In the genomic region with DNA sequence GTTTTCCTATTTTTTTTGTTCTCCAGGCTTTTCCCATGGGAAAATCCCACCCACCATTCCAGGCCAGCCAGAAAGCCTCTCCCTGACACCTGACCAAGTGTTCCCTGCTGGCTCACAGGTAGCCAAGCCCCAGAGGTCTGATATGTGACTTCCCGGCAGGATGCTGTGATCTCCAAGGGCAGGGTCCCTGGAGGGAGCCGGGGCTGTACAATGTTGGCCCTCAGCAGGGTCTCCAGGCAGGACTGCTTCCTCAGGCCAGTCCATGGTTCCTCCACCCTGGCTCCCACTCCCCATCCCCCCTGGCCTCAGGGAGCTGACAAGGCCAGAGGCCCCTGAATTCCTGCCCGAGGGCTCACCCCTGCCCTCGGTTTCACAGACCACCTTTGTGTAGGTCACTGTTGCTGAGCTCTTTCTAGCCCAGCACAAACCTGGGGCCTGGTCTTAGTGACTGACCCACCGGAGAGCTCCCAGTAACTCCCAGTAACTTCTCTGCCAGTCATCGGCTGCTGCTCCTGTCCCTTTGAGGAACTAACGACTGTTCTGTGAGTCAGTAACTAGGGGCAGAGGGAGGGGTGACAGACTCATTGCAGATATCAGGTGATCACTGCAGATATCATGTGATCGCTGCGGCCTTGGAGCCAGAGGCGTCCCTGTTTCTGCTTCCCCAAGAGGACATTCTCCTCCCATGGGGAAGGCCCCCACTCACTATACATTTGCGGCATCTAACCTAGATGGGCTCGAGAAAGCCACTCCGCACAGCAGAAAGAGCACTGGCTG, we compare ENCODE assay signal across 1 cellular context.
TF ChIP-seq lines count a peak whose summit lies in the region.

No MANE protein-coding gene starts in this region.

TF ChIP-seq in HepG2, 621 proteins besides CTCF, POLR2A, EP300 and RAD21 (continued from another document and continues in another):
- TF ChIP-seq, protein P1, sequence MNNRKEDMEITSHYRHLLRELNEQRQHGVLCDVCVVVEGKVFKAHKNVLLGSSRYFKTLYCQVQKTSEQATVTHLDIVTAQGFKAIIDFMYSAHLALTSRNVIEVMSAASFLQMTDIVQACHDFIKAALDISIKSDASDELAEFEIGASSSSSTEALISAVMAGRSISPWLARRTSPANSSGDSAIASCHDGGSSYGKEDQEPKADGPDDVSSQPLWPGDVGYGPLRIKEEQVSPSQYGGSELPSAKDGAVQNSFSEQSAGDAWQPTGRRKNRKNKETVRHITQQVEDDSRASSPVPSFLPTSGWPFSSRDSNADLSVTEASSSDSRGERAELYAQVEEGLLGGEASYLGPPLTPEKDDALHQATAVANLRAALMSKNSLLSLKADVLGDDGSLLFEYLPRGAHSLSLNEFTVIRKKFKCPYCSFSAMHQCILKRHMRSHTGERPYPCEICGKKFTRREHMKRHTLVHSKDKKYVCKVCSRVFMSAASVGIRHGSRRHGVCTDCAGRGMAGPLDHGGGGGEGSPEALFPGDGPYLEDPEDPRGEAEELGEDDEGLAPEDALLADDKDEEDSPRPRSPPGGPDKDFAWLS (CRISPR knock-in tag; IDR thresholded peaks at IDR 0.05; ENCODE audit: borderline replicate concordance), result no peak
- TF ChIP-seq NR3C1 (CRISPR knock-in tag; IDR thresholded peaks at IDR 0.05), result no peak
- TF ChIP-seq, protein P2, sequence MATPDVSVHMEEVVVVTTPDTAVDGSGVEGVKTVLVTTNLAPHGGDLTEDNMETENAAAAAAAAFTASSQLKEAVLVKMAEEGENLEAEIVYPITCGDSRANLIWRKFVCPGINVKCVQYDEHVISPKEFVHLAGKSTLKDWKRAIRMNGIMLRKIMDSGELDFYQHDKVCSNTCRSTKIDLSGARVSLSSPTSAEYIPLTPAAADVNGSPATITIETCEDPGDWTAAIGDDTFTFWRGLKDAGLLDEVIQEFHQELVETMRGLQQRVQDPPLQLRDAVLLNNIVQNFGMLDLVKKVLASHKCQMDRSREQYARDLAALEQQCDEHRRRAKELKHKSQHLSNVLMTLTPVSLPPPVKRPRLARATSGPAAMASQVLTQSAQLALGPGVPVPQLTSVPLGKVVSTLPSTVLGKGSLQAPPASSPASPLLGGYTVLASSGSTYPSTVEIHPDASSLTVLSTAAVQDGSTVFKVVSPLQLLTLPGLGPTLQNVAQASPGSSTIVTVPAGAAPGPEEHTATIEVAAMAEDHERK (CRISPR knock-in tag; IDR thresholded peaks at IDR 0.05; ENCODE audit: low read depth), result no peak
- TF ChIP-seq, protein P3, sequence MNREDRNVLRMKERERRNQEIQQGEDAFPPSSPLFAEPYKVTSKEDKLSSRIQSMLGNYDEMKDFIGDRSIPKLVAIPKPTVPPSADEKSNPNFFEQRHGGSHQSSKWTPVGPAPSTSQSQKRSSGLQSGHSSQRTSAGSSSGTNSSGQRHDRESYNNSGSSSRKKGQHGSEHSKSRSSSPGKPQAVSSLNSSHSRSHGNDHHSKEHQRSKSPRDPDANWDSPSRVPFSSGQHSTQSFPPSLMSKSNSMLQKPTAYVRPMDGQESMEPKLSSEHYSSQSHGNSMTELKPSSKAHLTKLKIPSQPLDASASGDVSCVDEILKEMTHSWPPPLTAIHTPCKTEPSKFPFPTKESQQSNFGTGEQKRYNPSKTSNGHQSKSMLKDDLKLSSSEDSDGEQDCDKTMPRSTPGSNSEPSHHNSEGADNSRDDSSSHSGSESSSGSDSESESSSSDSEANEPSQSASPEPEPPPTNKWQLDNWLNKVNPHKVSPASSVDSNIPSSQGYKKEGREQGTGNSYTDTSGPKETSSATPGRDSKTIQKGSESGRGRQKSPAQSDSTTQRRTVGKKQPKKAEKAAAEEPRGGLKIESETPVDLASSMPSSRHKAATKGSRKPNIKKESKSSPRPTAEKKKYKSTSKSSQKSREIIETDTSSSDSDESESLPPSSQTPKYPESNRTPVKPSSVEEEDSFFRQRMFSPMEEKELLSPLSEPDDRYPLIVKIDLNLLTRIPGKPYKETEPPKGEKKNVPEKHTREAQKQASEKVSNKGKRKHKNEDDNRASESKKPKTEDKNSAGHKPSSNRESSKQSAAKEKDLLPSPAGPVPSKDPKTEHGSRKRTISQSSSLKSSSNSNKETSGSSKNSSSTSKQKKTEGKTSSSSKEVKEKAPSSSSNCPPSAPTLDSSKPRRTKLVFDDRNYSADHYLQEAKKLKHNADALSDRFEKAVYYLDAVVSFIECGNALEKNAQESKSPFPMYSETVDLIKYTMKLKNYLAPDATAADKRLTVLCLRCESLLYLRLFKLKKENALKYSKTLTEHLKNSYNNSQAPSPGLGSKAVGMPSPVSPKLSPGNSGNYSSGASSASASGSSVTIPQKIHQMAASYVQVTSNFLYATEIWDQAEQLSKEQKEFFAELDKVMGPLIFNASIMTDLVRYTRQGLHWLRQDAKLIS (CRISPR knock-in tag; IDR thresholded peaks at IDR 0.05), result no peak
- TF ChIP-seq, protein P4, sequence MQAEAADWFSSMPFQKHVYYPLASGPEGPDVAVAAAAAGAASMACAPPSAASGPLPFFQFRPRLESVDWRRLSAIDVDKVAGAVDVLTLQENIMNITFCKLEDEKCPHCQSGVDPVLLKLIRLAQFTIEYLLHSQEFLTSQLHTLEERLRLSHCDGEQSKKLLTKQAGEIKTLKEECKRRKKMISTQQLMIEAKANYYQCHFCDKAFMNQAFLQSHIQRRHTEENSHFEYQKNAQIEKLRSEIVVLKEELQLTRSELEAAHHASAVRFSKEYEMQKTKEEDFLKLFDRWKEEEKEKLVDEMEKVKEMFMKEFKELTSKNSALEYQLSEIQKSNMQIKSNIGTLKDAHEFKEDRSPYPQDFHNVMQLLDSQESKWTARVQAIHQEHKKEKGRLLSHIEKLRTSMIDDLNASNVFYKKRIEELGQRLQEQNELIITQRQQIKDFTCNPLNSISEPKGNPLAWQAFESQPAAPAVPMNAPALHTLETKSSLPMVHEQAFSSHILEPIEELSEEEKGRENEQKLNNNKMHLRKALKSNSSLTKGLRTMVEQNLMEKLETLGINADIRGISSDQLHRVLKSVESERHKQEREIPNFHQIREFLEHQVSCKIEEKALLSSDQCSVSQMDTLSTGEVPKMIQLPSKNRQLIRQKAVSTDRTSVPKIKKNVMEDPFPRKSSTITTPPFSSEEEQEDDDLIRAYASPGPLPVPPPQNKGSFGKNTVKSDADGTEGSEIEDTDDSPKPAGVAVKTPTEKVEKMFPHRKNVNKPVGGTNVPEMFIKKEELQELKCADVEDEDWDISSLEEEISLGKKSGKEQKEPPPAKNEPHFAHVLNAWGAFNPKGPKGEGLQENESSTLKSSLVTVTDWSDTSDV (CRISPR knock-in tag; IDR thresholded peaks at IDR 0.05), result peak; percentile 90; the same call in 1 of the 2 replicates
- no peak for TF ChIP-seq EEA1 (CRISPR knock-in tag; IDR thresholded peaks at IDR 0.05; ENCODE audit: borderline replicate concordance)
- no peak for TF ChIP-seq ZNF3 (CRISPR knock-in tag; IDR thresholded peaks at IDR 0.05)
- no peak for TF ChIP-seq ZNF83 (CRISPR knock-in tag; IDR thresholded peaks at IDR 0.05; ENCODE audit: borderline replicate concordance)
- no peak for TF ChIP-seq NFATC3 (CRISPR knock-in tag; IDR thresholded peaks at IDR 0.05)
- no peak for TF ChIP-seq ZNF282 (IDR thresholded peaks at IDR 0.05; ENCODE audit: partially characterized antibody)
- TF ChIP-seq, protein P5, sequence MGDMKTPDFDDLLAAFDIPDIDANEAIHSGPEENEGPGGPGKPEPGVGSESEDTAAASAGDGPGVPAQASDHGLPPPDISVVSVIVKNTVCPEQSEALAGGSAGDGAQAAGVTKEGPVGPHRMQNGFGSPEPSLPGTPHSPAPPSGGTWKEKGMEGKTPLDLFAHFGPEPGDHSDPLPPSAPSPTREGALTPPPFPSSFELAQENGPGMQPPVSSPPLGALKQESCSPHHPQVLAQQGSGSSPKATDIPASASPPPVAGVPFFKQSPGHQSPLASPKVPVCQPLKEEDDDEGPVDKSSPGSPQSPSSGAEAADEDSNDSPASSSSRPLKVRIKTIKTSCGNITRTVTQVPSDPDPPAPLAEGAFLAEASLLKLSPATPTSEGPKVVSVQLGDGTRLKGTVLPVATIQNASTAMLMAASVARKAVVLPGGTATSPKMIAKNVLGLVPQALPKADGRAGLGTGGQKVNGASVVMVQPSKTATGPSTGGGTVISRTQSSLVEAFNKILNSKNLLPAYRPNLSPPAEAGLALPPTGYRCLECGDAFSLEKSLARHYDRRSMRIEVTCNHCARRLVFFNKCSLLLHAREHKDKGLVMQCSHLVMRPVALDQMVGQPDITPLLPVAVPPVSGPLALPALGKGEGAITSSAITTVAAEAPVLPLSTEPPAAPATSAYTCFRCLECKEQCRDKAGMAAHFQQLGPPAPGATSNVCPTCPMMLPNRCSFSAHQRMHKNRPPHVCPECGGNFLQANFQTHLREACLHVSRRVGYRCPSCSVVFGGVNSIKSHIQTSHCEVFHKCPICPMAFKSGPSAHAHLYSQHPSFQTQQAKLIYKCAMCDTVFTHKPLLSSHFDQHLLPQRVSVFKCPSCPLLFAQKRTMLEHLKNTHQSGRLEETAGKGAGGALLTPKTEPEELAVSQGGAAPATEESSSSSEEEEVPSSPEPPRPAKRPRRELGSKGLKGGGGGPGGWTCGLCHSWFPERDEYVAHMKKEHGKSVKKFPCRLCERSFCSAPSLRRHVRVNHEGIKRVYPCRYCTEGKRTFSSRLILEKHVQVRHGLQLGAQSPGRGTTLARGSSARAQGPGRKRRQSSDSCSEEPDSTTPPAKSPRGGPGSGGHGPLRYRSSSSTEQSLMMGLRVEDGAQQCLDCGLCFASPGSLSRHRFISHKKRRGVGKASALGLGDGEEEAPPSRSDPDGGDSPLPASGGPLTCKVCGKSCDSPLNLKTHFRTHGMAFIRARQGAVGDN (CRISPR knock-in tag; IDR thresholded peaks at IDR 0.05), result peak; percentile 78
- no peak for TF ChIP-seq ZNF777 (CRISPR knock-in tag; IDR thresholded peaks at IDR 0.05)
- peak; percentile 87 for TF ChIP-seq RFX5 (IDR thresholded peaks at IDR 0.05; ENCODE audit: low read depth, low read length)
- no peak for TF ChIP-seq ZNF660 (CRISPR knock-in tag; IDR thresholded peaks at IDR 0.05; ENCODE audit: borderline replicate concordance, low read depth)
- TF ChIP-seq SIX4 (CRISPR knock-in tag; IDR thresholded peaks at IDR 0.05), result no peak
- no peak for TF ChIP-seq NCOA5 (CRISPR knock-in tag; IDR thresholded peaks at IDR 0.05)
- TF ChIP-seq, protein P6, sequence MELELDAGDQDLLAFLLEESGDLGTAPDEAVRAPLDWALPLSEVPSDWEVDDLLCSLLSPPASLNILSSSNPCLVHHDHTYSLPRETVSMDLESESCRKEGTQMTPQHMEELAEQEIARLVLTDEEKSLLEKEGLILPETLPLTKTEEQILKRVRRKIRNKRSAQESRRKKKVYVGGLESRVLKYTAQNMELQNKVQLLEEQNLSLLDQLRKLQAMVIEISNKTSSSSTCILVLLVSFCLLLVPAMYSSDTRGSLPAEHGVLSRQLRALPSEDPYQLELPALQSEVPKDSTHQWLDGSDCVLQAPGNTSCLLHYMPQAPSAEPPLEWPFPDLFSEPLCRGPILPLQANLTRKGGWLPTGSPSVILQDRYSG (CRISPR knock-in tag; IDR thresholded peaks at IDR 0.05), result no peak
- TF ChIP-seq, protein P7, sequence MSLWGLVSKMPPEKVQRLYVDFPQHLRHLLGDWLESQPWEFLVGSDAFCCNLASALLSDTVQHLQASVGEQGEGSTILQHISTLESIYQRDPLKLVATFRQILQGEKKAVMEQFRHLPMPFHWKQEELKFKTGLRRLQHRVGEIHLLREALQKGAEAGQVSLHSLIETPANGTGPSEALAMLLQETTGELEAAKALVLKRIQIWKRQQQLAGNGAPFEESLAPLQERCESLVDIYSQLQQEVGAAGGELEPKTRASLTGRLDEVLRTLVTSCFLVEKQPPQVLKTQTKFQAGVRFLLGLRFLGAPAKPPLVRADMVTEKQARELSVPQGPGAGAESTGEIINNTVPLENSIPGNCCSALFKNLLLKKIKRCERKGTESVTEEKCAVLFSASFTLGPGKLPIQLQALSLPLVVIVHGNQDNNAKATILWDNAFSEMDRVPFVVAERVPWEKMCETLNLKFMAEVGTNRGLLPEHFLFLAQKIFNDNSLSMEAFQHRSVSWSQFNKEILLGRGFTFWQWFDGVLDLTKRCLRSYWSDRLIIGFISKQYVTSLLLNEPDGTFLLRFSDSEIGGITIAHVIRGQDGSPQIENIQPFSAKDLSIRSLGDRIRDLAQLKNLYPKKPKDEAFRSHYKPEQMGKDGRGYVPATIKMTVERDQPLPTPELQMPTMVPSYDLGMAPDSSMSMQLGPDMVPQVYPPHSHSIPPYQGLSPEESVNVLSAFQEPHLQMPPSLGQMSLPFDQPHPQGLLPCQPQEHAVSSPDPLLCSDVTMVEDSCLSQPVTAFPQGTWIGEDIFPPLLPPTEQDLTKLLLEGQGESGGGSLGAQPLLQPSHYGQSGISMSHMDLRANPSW (CRISPR knock-in tag; IDR thresholded peaks at IDR 0.05; ENCODE audit: borderline replicate concordance), result no peak
- no peak for TF ChIP-seq ZFAT (CRISPR knock-in tag; conservative IDR thresholded peaks at IDR 0.05)
- TF ChIP-seq FOXK2 (IDR thresholded peaks at IDR 0.05), result no peak
- TF ChIP-seq STAG1 (CRISPR knock-in tag; IDR thresholded peaks at IDR 0.05), result no peak
- TF ChIP-seq, protein P8, sequence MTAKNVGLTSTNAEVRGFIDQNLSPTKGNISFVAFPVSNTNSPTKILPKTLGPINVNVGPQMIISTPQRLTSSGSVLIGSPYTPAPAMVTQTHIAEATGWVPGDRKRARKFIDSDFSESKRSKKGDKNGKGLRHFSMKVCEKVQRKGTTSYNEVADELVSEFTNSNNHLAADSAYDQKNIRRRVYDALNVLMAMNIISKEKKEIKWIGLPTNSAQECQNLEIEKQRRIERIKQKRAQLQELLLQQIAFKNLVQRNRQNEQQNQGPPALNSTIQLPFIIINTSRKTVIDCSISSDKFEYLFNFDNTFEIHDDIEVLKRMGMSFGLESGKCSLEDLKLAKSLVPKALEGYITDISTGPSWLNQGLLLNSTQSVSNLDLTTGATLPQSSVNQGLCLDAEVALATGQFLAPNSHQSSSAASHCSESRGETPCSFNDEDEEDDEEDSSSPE (CRISPR knock-in tag; IDR thresholded peaks at IDR 0.05), result no peak
- no peak for TF ChIP-seq SATB2 (CRISPR knock-in tag; IDR thresholded peaks at IDR 0.05)
- no peak for TF ChIP-seq FOXC1 (CRISPR knock-in tag; IDR thresholded peaks at IDR 0.05; ENCODE audit: borderline replicate concordance)
- TF ChIP-seq ZFX (CRISPR knock-in tag; IDR thresholded peaks at IDR 0.05; ENCODE audit: low read depth), result peak; percentile 63; the same call in 1 of the 2 replicates
- no peak for TF ChIP-seq HNRNPLL (IDR thresholded peaks at IDR 0.05; ENCODE audit: low read depth, low read length, poor library complexity, severe bottlenecking)
- no peak for TF ChIP-seq MED8 (CRISPR knock-in tag; IDR thresholded peaks at IDR 0.05; ENCODE audit: insufficient replicate concordance)
- TF ChIP-seq, protein P9, sequence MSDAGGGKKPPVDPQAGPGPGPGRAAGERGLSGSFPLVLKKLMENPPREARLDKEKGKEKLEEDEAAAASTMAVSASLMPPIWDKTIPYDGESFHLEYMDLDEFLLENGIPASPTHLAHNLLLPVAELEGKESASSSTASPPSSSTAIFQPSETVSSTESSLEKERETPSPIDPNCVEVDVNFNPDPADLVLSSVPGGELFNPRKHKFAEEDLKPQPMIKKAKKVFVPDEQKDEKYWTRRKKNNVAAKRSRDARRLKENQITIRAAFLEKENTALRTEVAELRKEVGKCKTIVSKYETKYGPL (CRISPR knock-in tag; IDR thresholded peaks at IDR 0.05), result no peak
- TF ChIP-seq ZSCAN21 (CRISPR knock-in tag; IDR thresholded peaks at IDR 0.05; ENCODE audit: borderline replicate concordance), result no peak; the same call in 1 of the 2 replicates
- peak; percentile 62; the same call in 1 of the 2 replicates for TF ChIP-seq ZNF747 (CRISPR knock-in tag; IDR thresholded peaks at IDR 0.05; ENCODE audit: borderline replicate concordance)
- TF ChIP-seq, protein P10, sequence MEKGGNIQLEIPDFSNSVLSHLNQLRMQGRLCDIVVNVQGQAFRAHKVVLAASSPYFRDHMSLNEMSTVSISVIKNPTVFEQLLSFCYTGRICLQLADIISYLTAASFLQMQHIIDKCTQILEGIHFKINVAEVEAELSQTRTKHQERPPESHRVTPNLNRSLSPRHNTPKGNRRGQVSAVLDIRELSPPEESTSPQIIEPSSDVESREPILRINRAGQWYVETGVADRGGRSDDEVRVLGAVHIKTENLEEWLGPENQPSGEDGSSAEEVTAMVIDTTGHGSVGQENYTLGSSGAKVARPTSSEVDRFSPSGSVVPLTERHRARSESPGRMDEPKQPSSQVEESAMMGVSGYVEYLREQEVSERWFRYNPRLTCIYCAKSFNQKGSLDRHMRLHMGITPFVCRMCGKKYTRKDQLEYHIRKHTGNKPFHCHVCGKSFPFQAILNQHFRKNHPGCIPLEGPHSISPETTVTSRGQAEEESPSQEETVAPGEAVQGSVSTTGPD (CRISPR knock-in tag; IDR thresholded peaks at IDR 0.05), result no peak
